ENCODE assay signal across 40 cellular contexts in the genomic region with DNA sequence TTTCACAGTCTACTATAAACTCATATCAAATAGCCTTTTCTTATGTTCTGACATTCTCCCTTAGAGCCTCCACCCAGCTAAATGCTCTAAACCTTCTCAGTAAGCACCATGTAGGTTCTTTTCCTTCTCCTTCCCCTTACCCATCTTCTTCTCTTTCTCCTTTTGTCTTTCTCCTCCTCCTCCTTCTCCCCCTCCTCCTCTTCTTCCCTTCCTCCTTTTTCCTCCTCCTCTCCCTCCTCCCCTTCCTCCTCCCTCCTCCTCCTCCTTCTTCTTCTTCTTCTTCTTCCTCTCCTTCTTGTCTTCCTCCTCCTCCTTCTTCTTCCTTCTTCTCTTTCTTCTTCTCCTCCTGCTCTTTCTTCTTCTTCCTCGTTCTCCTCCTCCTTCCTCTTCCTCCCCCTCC.
"Had no signal": no experiment of that assay in that cellular context is flagged by ENCODE, and none has a peak within 500 bp of the region (broad histone marks: within the 10 kb centered on the region; RNA-seq: fewer than 3 reads in every experiment).

No MANE protein-coding gene starts in this region.

- H3K36me3 Mint-ChIP-seq: activated naive CD4-positive, alpha-beta T cell treated with anti-CD3 and anti-CD28 coated beads, Interleukin-2, amount 10 ng/mL, durations not matched to agents 7 days and 5 days; activated naive CD4-positive, alpha-beta T cell treated with anti-CD3 and anti-CD28 coated beads, Interleukin-2, amount 50 U/mL, for 24 hours; activated naive CD4-positive, alpha-beta T cell treated with anti-CD3 and anti-CD28 coated beads, Interleukin-2, amount 50 U/mL, for 72 hours; activated naive CD8-positive, alpha-beta T cell; activated naive CD8-positive, alpha-beta T cell treated with anti-CD3 and anti-CD28 coated beads for 36 hours; activated naive CD8-positive, alpha-beta T cell treated with anti-CD3 and anti-CD28 coated beads, Interleukin-2, amount 10 ng/mL, durations not matched to agents 7 days and 5 days; brain had no signal

- H3K27me3 Mint-ChIP-seq: activated T-cell treated with anti-CD3 and anti-CD28 coated beads, Interleukin-2, amount 50 U/mL, for 24 hours had no signal

- H3K4me1 ChIP-seq: adrenal gland, ascending aorta, body of pancreas, breast epithelium had no signal

- DNase-seq: activated effector memory CD4-positive, alpha-beta T cell treated with anti-CD3 and anti-CD28 coated beads, Interleukin-2, amount 50 U/mL, for 16 hours; activated effector memory CD4-positive, alpha-beta T cell treated with Interleukin-2 at 50 U/mL for 16 hours; activated gamma-delta T cell; activated gamma-delta T cell treated with Interleukin-2 at 50 U/mL for 16 hours; activated naive CD4-positive, alpha-beta T cell; activated naive CD4-positive, alpha-beta T cell treated with anti-CD3 and anti-CD28 coated beads for 36 hours; activated naive CD4-positive, alpha-beta T cell treated with anti-CD3 and anti-CD28 coated beads, Interleukin-2, amount 10 ng/mL, durations not matched to agents 7 days and 5 days; activated naive CD4-positive, alpha-beta T cell treated with anti-CD3 and anti-CD28 coated beads, Interleukin-2, amount 50 U/mL, for 16 hours; activated naive CD4-positive, alpha-beta T cell treated with Interleukin-2 at 50 U/mL for 16 hours; activated naive CD8-positive, alpha-beta T cell treated with anti-CD3 and anti-CD28 coated beads for 36 hours; activated naive CD8-positive, alpha-beta T cell treated with anti-CD3 and anti-CD28 coated beads, Interleukin-2, amount 10 ng/mL, durations not matched to agents 7 days and 5 days; activated naive CD8-positive, alpha-beta T cell treated with anti-CD3 and anti-CD28 coated beads, Interleukin-2, amount 50 U/mL, for 24 hours; activated T-cell treated with anti-CD3 and anti-CD28 coated beads, Interleukin-2, amount 50 U/mL, for 1 hour; activated T-cell treated with anti-CD3 and anti-CD28 coated beads, Interleukin-2, amount 50 U/mL, for 24 hours; activated T-cell treated with anti-CD3 and anti-CD28 coated beads, Interleukin-2, amount 50 U/mL, for 4 hours; activated T-cell treated with anti-CD3 and anti-CD28 coated beads, Interleukin-2, amount 50 U/mL, for 48 hours; activated T-cell treated with anti-CD3 and anti-CD28 coated beads, Interleukin-2, amount 50 U/mL, for 72 hours; adrenal gland; amniotic stem cell; amygdala; anterior cingulate cortex; aorta; body of pancreas; brain microvascular endothelial cell; caudate nucleus; central memory CD4-positive, alpha-beta T cell; cerebellar nuclear complex had no signal

- H3K36me3 ChIP-seq: adrenal gland, ascending aorta, brain microvascular endothelial cell, breast epithelium, cardiac muscle cell had no signal

- FAIRE-seq: astrocyte, bronchial epithelial cell had no signal

- H3K27ac ChIP-seq: adrenal gland, ascending aorta, body of pancreas, brain microvascular endothelial cell, breast epithelium, cardiac muscle cell had no signal

- H3K9me3 ChIP-seq: adrenal gland, ascending aorta, body of pancreas, breast epithelium had no signal

- H3K4me3 ChIP-seq: adrenal gland, ascending aorta, body of pancreas, breast epithelium, cardiac muscle cell had no signal

- H3K27me3 ChIP-seq: adrenal gland, ascending aorta, body of pancreas, brain microvascular endothelial cell, breast epithelium, cardiac muscle cell had no signal

- H3K4me1 Mint-ChIP-seq: activated naive CD4-positive, alpha-beta T cell treated with anti-CD3 and anti-CD28 coated beads, Interleukin-2, amount 10 ng/mL, durations not matched to agents 7 days and 5 days; activated naive CD4-positive, alpha-beta T cell treated with anti-CD3 and anti-CD28 coated beads, Interleukin-2, amount 50 U/mL, for 24 hours; activated naive CD8-positive, alpha-beta T cell treated with anti-CD3 and anti-CD28 coated beads for 36 hours; activated naive CD8-positive, alpha-beta T cell treated with anti-CD3 and anti-CD28 coated beads, Interleukin-2, amount 10 ng/mL, durations not matched to agents 7 days and 5 days; activated naive CD8-positive, alpha-beta T cell treated with anti-CD3 and anti-CD28 coated beads, Interleukin-2, amount 50 U/mL, for 24 hours; activated T-helper 17 cell treated with anti-CD3 and anti-CD28 coated beads, Interleukin-2, amount 50 U/mL, for 72 hours; central memory CD8-positive, alpha-beta T cell had no signal

- H3K27ac Mint-ChIP-seq: activated naive CD4-positive, alpha-beta T cell treated with anti-CD3 and anti-CD28 coated beads for 36 hours; activated naive CD4-positive, alpha-beta T cell treated with anti-CD3 and anti-CD28 coated beads, Interleukin-2, amount 10 ng/mL, durations not matched to agents 7 days and 5 days; activated naive CD4-positive, alpha-beta T cell treated with anti-CD3 and anti-CD28 coated beads, Interleukin-2, amount 50 U/mL, for 24 hours; activated naive CD4-positive, alpha-beta T cell treated with anti-CD3 and anti-CD28 coated beads, Interleukin-2, amount 50 U/mL, for 72 hours; activated naive CD8-positive, alpha-beta T cell; activated naive CD8-positive, alpha-beta T cell treated with anti-CD3 and anti-CD28 coated beads for 36 hours; activated naive CD8-positive, alpha-beta T cell treated with anti-CD3 and anti-CD28 coated beads, Interleukin-2, amount 10 ng/mL, durations not matched to agents 7 days and 5 days; activated naive CD8-positive, alpha-beta T cell treated with anti-CD3 and anti-CD28 coated beads, Interleukin-2, amount 50 U/mL, for 24 hours; activated T-cell treated with anti-CD3 and anti-CD28 coated beads, Interleukin-2, amount 50 U/mL, for 24 hours; activated T-cell treated with anti-CD3 and anti-CD28 coated beads, Interleukin-2, amount 50 U/mL, for 72 hours; activated T-helper 1 cell treated with anti-CD3 and anti-CD28 coated beads, Interleukin-12 subunit alpha, Interleukin-12 subunit beta, Interleukin-2, Interleukin-4 antibody, amounts not matched to agents 30 ng/mL and 10 ng/mL and 1 ng/mL, durations not matched to agents 14 hours and 24 hours and 36 hours; activated T-helper 17 cell treated with anti-CD3 and anti-CD28 coated beads, Interleukin-2, amount 50 U/mL, for 72 hours; activated T-helper 2 cell treated with anti-CD3 and anti-CD28 coated beads, Interferon-gamma antibody, Interleukin-2, Interleukin-4, amounts not matched to agents 10 μg/mL and 5 μg/mL and 100 μg/mL, durations not matched to agents 14 hours and 24 hours and 36 hours; brain had no signal

- H3K4me3 Mint-ChIP-seq: activated naive CD4-positive, alpha-beta T cell treated with anti-CD3 and anti-CD28 coated beads for 36 hours; activated naive CD4-positive, alpha-beta T cell treated with anti-CD3 and anti-CD28 coated beads, Interleukin-2, amount 10 ng/mL, durations not matched to agents 7 days and 5 days; activated naive CD4-positive, alpha-beta T cell treated with anti-CD3 and anti-CD28 coated beads, Interleukin-2, amount 50 U/mL, for 24 hours; activated naive CD8-positive, alpha-beta T cell; activated naive CD8-positive, alpha-beta T cell treated with anti-CD3 and anti-CD28 coated beads for 36 hours; activated naive CD8-positive, alpha-beta T cell treated with anti-CD3 and anti-CD28 coated beads, Interleukin-2, amount 10 ng/mL, durations not matched to agents 7 days and 5 days; activated naive CD8-positive, alpha-beta T cell treated with anti-CD3 and anti-CD28 coated beads, Interleukin-2, amount 50 U/mL, for 24 hours; activated T-cell treated with anti-CD3 and anti-CD28 coated beads, Interleukin-2, amount 50 U/mL, for 24 hours; activated T-cell treated with anti-CD3 and anti-CD28 coated beads, Interleukin-2, amount 50 U/mL, for 4 hours; activated T-cell treated with anti-CD3 and anti-CD28 coated beads, Interleukin-2, amount 50 U/mL, for 72 hours; activated T-helper 1 cell treated with anti-CD3 and anti-CD28 coated beads, Interleukin-12 subunit alpha, Interleukin-12 subunit beta, Interleukin-2, Interleukin-4 antibody, amounts not matched to agents 30 ng/mL and 10 ng/mL and 1 ng/mL, durations not matched to agents 14 hours and 24 hours and 36 hours; activated T-helper 17 cell treated with anti-CD3 and anti-CD28 coated beads, Interleukin-2, amount 50 U/mL, for 72 hours; brain; central memory CD8-positive, alpha-beta T cell had no signal

- ATAC-seq: activated naive CD4-positive, alpha-beta T cell treated with anti-CD3 and anti-CD28 coated beads, Interleukin-2, amount 50 U/mL, for 72 hours; activated naive CD8-positive, alpha-beta T cell treated with anti-CD3 and anti-CD28 coated beads, Interleukin-2, amount 50 U/mL, for 24 hours; activated T-cell treated with anti-CD3 and anti-CD28 coated beads, Interleukin-2, amount 50 U/mL, for 4 hours; activated T-cell treated with anti-CD3 and anti-CD28 coated beads, Interleukin-2, amount 50 U/mL, for 72 hours; activated T-helper 17 cell treated with anti-CD3 and anti-CD28 coated beads, Interleukin-2, amount 50 U/mL, for 72 hours; body of pancreas had no signal

- H3K9me3 Mint-ChIP-seq: activated naive CD4-positive, alpha-beta T cell treated with anti-CD3 and anti-CD28 coated beads for 36 hours; activated naive CD4-positive, alpha-beta T cell treated with anti-CD3 and anti-CD28 coated beads, Interleukin-2, amount 10 ng/mL, durations not matched to agents 7 days and 5 days; activated naive CD4-positive, alpha-beta T cell treated with anti-CD3 and anti-CD28 coated beads, Interleukin-2, amount 50 U/mL, for 24 hours; activated naive CD4-positive, alpha-beta T cell treated with anti-CD3 and anti-CD28 coated beads, Interleukin-2, amount 50 U/mL, for 72 hours; activated naive CD8-positive, alpha-beta T cell treated with anti-CD3 and anti-CD28 coated beads for 36 hours; activated naive CD8-positive, alpha-beta T cell treated with anti-CD3 and anti-CD28 coated beads, Interleukin-2, amount 10 ng/mL, durations not matched to agents 7 days and 5 days; activated naive CD8-positive, alpha-beta T cell treated with anti-CD3 and anti-CD28 coated beads, Interleukin-2, amount 50 U/mL, for 24 hours; activated T-cell treated with anti-CD3 and anti-CD28 coated beads, Interleukin-2, amount 50 U/mL, for 24 hours; activated T-cell treated with anti-CD3 and anti-CD28 coated beads, Interleukin-2, amount 50 U/mL, for 4 hours; activated T-cell treated with anti-CD3 and anti-CD28 coated beads, Interleukin-2, amount 50 U/mL, for 72 hours; activated T-helper 1 cell treated with anti-CD3 and anti-CD28 coated beads, Interleukin-12 subunit alpha, Interleukin-12 subunit beta, Interleukin-2, Interleukin-4 antibody, amounts not matched to agents 30 ng/mL and 10 ng/mL and 1 ng/mL, durations not matched to agents 14 hours and 24 hours and 36 hours; activated T-helper 2 cell treated with anti-CD3 and anti-CD28 coated beads, Interferon-gamma antibody, Interleukin-2, Interleukin-4, amounts not matched to agents 10 μg/mL and 5 μg/mL and 100 μg/mL, durations not matched to agents 14 hours and 24 hours and 36 hours; central memory CD8-positive, alpha-beta T cell had no signal
